In genomic region chr6:1077822-1078221, GRCh38 we compare ENCODE assay signal across 26 cellular contexts.
"Had no signal": no experiment of that assay in that cellular context is flagged by ENCODE, and none has a peak within 500 bp of the region (broad histone marks: within the 10 kb centered on the region; RNA-seq: fewer than 3 reads in every experiment).

No MANE protein-coding gene starts in this region.

- H3K27ac ChIP-seq: KMS-11, RWPE1, SJSA1 had no signal

- DNase-seq: activated CD4-positive, alpha-beta T cell treated with anti-CD3 and anti-CD28 coated beads for 4 hours; activated CD8-positive, alpha-beta memory T cell treated with anti-CD3 and anti-CD28 coated beads, Interleukin-2, amount 50 U/mL, for 4 hours; activated CD8-positive, alpha-beta T cell treated with anti-CD3 and anti-CD28 coated beads for 36 hours; activated gamma-delta T cell treated with Interleukin-2 at 50 U/mL for 16 hours; activated naive CD4-positive, alpha-beta T cell treated with anti-CD3 and anti-CD28 coated beads, Interleukin-2, amount 10 ng/mL, durations not matched to agents 7 days and 5 days; activated naive CD8-positive, alpha-beta T cell treated with anti-CD3 and anti-CD28 coated beads for 36 hours; activated T-cell treated with anti-CD3 and anti-CD28 coated beads, Interleukin-2, amount 50 U/mL, for 72 hours; MG63; MV-4-11; NCI-H1092 treated with DMSO at 0.1 percent for 48 hours; NCI-H1417 treated with DMSO at 0.1 percent for 48 hours; NCI-H1694; NCI-H2029; NCI-H345; NCI-H510A; NCI-H69; NK-92 treated with Interleukin-12 subunit alpha and Interleukin-12 subunit beta, amount 100 ng/mL, for 24 hours; Right ventricle myocardium superior; SW 1271 had no signal

- H3K27ac Mint-ChIP-seq: activated CD8-positive, alpha-beta T cell treated with anti-CD3 and anti-CD28 coated beads for 36 hours; activated naive CD4-positive, alpha-beta T cell treated with anti-CD3 and anti-CD28 coated beads, Interleukin-2, amount 10 ng/mL, durations not matched to agents 7 days and 5 days; activated T-cell treated with anti-CD3 and anti-CD28 coated beads, Interleukin-2, amount 50 U/mL, for 72 hours; activated T-helper 2 cell treated with anti-CD3 and anti-CD28 coated beads, Interferon-gamma antibody, Interleukin-2, Interleukin-4, amounts not matched to agents 10 μg/mL and 5 μg/mL and 100 μg/mL, durations not matched to agents 14 hours and 24 hours and 36 hours had no signal

- H3K27me3 Mint-ChIP-seq: activated CD8-positive, alpha-beta T cell treated with anti-CD3 and anti-CD28 coated beads for 36 hours had no signal

- H3K9me3 ChIP-seq: MG63 had no signal

- H3K4me2 ChIP-seq: KMS-11 had no signal

- H3K4me1 Mint-ChIP-seq: activated naive CD4-positive, alpha-beta T cell treated with anti-CD3 and anti-CD28 coated beads, Interleukin-2, amount 10 ng/mL, durations not matched to agents 7 days and 5 days; activated naive CD8-positive, alpha-beta T cell treated with anti-CD3 and anti-CD28 coated beads for 36 hours had no signal

- H3K4me3 Mint-ChIP-seq: activated CD8-positive, alpha-beta T cell treated with anti-CD3 and anti-CD28 coated beads for 36 hours; activated naive CD4-positive, alpha-beta T cell treated with anti-CD3 and anti-CD28 coated beads, Interleukin-2, amount 10 ng/mL, durations not matched to agents 7 days and 5 days; activated naive CD8-positive, alpha-beta T cell treated with anti-CD3 and anti-CD28 coated beads for 36 hours; activated T-cell treated with anti-CD3 and anti-CD28 coated beads, Interleukin-2, amount 50 U/mL, for 72 hours had no signal

- ATAC-seq: activated CD4-positive, CD25-positive, alpha-beta regulatory T cell treated with anti-CD3 and anti-CD28 coated beads, Interleukin-2, amount 50 U/mL, for 24 hours; activated CD8-positive, alpha-beta T cell treated with anti-CD3 and anti-CD28 coated beads for 36 hours; activated T-cell treated with anti-CD3 and anti-CD28 coated beads, Interleukin-2, amount 50 U/mL, for 72 hours; Panc1; SK-N-SH treated with all-trans-retinoic acid at 6 μM for 48 hours had no signal

- H3K36me3 ChIP-seq: MG63, SJSA1 had no signal

- H3K27me3 ChIP-seq: MG63 had no signal

- H3K4me3 ChIP-seq: MG63, SJSA1 had no signal

- H3K9me3 Mint-ChIP-seq: activated CD8-positive, alpha-beta T cell treated with anti-CD3 and anti-CD28 coated beads for 36 hours; activated naive CD4-positive, alpha-beta T cell treated with anti-CD3 and anti-CD28 coated beads, Interleukin-2, amount 10 ng/mL, durations not matched to agents 7 days and 5 days; activated naive CD8-positive, alpha-beta T cell treated with anti-CD3 and anti-CD28 coated beads for 36 hours; activated T-cell treated with anti-CD3 and anti-CD28 coated beads, Interleukin-2, amount 50 U/mL, for 72 hours; activated T-helper 2 cell treated with anti-CD3 and anti-CD28 coated beads, Interferon-gamma antibody, Interleukin-2, Interleukin-4, amounts not matched to agents 10 μg/mL and 5 μg/mL and 100 μg/mL, durations not matched to agents 14 hours and 24 hours and 36 hours had no signal

- H3K9ac ChIP-seq: KMS-11 had no signal

- H3K36me3 Mint-ChIP-seq: activated naive CD4-positive, alpha-beta T cell treated with anti-CD3 and anti-CD28 coated beads, Interleukin-2, amount 10 ng/mL, durations not matched to agents 7 days and 5 days; activated naive CD8-positive, alpha-beta T cell treated with anti-CD3 and anti-CD28 coated beads for 36 hours had no signal
